Comparison of ENCODE assay signal across 9 cellular contexts in the genomic region with DNA sequence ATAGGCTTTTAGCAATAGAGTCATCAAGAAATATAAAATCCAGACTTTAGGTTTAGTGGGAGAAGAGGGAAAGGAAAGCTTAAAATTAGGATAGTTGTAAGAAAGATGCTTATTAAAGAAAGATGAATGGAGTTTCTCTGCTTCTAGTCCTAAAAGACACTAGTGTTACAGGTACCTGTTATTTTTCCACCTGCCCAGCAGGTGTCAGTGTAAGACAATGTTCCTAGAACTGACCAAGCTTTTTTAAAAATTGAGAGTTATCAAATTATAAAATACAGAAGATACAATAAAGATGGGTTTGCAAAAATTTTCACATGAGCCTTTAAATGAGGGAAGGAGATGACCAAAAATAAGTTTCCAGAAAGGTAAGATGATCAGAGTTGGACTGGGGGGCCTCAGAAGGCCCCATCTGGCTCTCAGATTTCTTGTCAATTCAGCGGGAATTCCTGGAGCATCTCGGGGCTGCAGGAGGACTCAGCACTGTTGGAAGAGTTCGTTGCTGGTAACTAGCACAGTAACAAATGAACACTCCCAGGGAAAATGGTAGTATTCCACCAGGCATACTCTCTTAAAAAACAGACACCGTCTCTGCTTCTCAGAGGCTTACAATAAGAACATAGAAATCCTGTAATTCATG.
DNase-seq lines count a peak whose midpoint lies in the region; ATAC-seq and TF ChIP-seq lines count a peak whose summit lies in the region.
"Had no signal": no experiment of that assay in that cellular context is flagged by ENCODE, and none has a peak within 500 bp of the region (broad histone marks: within the 10 kb centered on the region; RNA-seq: fewer than 3 reads in every experiment).

No MANE protein-coding gene starts in this region.

- DNase-seq in DMS153 treated with DMSO at 0.1 percent for 48 hours (lab: John Stamatoyannopoulos, UW; ENCODE audit: unreplicated experiment) (peak; percentile 35), DMS153 (lab: John Stamatoyannopoulos, UW) (no peak), HPDE6-E6E7 (ENCODE audit: extremely low spot score) (peak; percentile 21), erythroblast (lab: John Stamatoyannopoulos, UW) (peak; percentile 32 to 68), retinal pigment epithelial cell (ENCODE audit: low read depth) (no peak), NOMO-1 (lab: John Stamatoyannopoulos, UW; ENCODE audit: unreplicated experiment in 2 of 2) (no peak), SIG-M5 (lab: John Stamatoyannopoulos, UW) (no peak)

- peak; percentile 66 for TF ChIP-seq CTCF in retinal pigment epithelial cell (conservative IDR thresholded peaks at IDR 0.05; ENCODE audit: low read depth, low read length)

- peak; percentile 57; the same call in 2 of the 3 replicates for ATAC-seq in SK-N-SH treated with all-trans-retinoic acid at 6 μM for 48 hours

- TF ChIP-seq POLR2A in erythroblast (IDR thresholded peaks at IDR 0.05; ENCODE audit: low read length) = no peak

- H3K4me3 ChIP-seq in retinal pigment epithelial cell (ENCODE audit: low read length) = no peak overlapping the region
- H3K4me3 ChIP-seq: BLaER1 had no signal

TF ChIP-seq in SK-N-SH treated with all-trans-retinoic acid at 6 μM for 48 hours, 23 proteins besides CTCF, POLR2A, EP300 and RAD21:
- TF ChIP-seq ZFP30 (CRISPR knock-in tag; IDR thresholded peaks at IDR 0.05) = no peak
- TF ChIP-seq, protein P1, sequence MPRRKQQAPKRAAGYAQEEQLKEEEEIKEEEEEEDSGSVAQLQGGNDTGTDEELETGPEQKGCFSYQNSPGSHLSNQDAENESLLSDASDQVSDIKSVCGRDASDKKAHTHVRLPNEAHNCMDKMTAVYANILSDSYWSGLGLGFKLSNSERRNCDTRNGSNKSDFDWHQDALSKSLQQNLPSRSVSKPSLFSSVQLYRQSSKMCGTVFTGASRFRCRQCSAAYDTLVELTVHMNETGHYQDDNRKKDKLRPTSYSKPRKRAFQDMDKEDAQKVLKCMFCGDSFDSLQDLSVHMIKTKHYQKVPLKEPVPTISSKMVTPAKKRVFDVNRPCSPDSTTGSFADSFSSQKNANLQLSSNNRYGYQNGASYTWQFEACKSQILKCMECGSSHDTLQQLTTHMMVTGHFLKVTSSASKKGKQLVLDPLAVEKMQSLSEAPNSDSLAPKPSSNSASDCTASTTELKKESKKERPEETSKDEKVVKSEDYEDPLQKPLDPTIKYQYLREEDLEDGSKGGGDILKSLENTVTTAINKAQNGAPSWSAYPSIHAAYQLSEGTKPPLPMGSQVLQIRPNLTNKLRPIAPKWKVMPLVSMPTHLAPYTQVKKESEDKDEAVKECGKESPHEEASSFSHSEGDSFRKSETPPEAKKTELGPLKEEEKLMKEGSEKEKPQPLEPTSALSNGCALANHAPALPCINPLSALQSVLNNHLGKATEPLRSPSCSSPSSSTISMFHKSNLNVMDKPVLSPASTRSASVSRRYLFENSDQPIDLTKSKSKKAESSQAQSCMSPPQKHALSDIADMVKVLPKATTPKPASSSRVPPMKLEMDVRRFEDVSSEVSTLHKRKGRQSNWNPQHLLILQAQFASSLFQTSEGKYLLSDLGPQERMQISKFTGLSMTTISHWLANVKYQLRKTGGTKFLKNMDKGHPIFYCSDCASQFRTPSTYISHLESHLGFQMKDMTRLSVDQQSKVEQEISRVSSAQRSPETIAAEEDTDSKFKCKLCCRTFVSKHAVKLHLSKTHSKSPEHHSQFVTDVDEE (CRISPR knock-in tag; IDR thresholded peaks at IDR 0.05) = no peak
- no peak for TF ChIP-seq SNAI2 (CRISPR knock-in tag; IDR thresholded peaks at IDR 0.05)
- TF ChIP-seq ZNF70 (CRISPR knock-in tag; IDR thresholded peaks at IDR 0.05) = no peak
- TF ChIP-seq ZFP3 (CRISPR knock-in tag; IDR thresholded peaks at IDR 0.05) = no peak
- TF ChIP-seq ESRRG (CRISPR knock-in tag; IDR thresholded peaks at IDR 0.05) = no peak
- no peak for TF ChIP-seq PPARA (CRISPR knock-in tag; IDR thresholded peaks at IDR 0.05; ENCODE audit: borderline replicate concordance)
- TF ChIP-seq POU6F1 (CRISPR knock-in tag; IDR thresholded peaks at IDR 0.05; ENCODE audit: borderline replicate concordance, low read depth) = no peak
- no peak for TF ChIP-seq ZNF565 (CRISPR knock-in tag; conservative IDR thresholded peaks at IDR 0.05; ENCODE audit: low read depth)
- TF ChIP-seq, protein P2, sequence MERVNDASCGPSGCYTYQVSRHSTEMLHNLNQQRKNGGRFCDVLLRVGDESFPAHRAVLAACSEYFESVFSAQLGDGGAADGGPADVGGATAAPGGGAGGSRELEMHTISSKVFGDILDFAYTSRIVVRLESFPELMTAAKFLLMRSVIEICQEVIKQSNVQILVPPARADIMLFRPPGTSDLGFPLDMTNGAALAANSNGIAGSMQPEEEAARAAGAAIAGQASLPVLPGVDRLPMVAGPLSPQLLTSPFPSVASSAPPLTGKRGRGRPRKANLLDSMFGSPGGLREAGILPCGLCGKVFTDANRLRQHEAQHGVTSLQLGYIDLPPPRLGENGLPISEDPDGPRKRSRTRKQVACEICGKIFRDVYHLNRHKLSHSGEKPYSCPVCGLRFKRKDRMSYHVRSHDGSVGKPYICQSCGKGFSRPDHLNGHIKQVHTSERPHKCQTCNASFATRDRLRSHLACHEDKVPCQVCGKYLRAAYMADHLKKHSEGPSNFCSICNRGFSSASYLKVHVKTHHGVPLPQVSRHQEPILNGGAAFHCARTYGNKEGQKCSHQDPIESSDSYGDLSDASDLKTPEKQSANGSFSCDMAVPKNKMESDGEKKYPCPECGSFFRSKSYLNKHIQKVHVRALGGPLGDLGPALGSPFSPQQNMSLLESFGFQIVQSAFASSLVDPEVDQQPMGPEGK (CRISPR knock-in tag; IDR thresholded peaks at IDR 0.05; ENCODE audit: borderline replicate concordance) = no peak
- TF ChIP-seq, protein P3, sequence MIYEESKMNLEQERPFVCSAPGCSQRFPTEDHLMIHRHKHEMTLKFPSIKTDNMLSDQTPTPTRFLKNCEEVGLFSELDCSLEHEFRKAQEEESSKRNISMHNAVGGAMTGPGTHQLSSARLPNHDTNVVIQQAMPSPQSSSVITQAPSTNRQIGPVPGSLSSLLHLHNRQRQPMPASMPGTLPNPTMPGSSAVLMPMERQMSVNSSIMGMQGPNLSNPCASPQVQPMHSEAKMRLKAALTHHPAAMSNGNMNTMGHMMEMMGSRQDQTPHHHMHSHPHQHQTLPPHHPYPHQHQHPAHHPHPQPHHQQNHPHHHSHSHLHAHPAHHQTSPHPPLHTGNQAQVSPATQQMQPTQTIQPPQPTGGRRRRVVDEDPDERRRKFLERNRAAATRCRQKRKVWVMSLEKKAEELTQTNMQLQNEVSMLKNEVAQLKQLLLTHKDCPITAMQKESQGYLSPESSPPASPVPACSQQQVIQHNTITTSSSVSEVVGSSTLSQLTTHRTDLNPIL (CRISPR knock-in tag; IDR thresholded peaks at IDR 0.05; ENCODE audit: low read depth) = no peak
- no peak for TF ChIP-seq RARB (CRISPR knock-in tag; IDR thresholded peaks at IDR 0.05)
- TF ChIP-seq ARNTL (CRISPR knock-in tag; IDR thresholded peaks at IDR 0.05; ENCODE audit: borderline replicate concordance, low read depth) = no peak
- no peak for TF ChIP-seq ZC3H10 (CRISPR knock-in tag; IDR thresholded peaks at IDR 0.05)
- no peak for TF ChIP-seq ISL1 (CRISPR knock-in tag; IDR thresholded peaks at IDR 0.05)
- TF ChIP-seq ZNF8 (CRISPR knock-in tag; IDR thresholded peaks at IDR 0.05) = no peak
- TF ChIP-seq CSRNP3 (CRISPR knock-in tag; IDR thresholded peaks at IDR 0.05) = no peak
- no peak for TF ChIP-seq TOX (CRISPR knock-in tag; IDR thresholded peaks at IDR 0.05; ENCODE audit: borderline replicate concordance)

Comparison
In these comparisons a context has a peak if more than half of its experiments do, and no peak if none do; other contexts are left out.
1. DNase-seq: peak in DMS153 treated with DMSO at 0.1 percent for 48 hours (single experiment), HPDE6-E6E7 (single experiment) and erythroblast (2 of 2); none in DMS153 (single experiment), retinal pigment epithelial cell (single experiment), NOMO-1 (0 of 2) and SIG-M5 (single experiment).